Comparison of ENCODE assay signal across 10 cellular contexts in genomic region chr6:47440722-47441121, GRCh38. TPM values are rescaled to one million over a fixed set of nuclear protein-coding genes. Genes with fewer than 3 reads are reported as not detected.
A peak's percentile ranks its signal among the peaks of the same experiment; 100 is the strongest.
DNase-seq lines count a peak whose midpoint lies in the region; ATAC-seq lines count a peak whose summit lies in the region.
"Had no signal": no experiment of that assay in that cellular context is flagged by ENCODE, and none has a peak within 500 bp of the region (broad histone marks: within the 10 kb centered on the region; RNA-seq: fewer than 3 reads in every experiment).

No MANE protein-coding gene starts in this region.

- intact Hi-C loops in activated naive CD4-positive, alpha-beta T cell treated with anti-CD3 and anti-CD28 coated beads for 36 hours (cut with micrococcal nuclease), result no loop called here

- H3K4me1 Mint-ChIP-seq in activated naive CD4-positive, alpha-beta T cell treated with anti-CD3 and anti-CD28 coated beads for 36 hours (ENCODE audit: low read depth), result no peaks in the 10 kb centered on the region
- no peaks in the 10 kb centered on the region for H3K4me1 Mint-ChIP-seq in stimulated activated naive CD8-positive, alpha-beta T cell treated with anti-CD3 and anti-CD28 coated beads, Interleukin-15, amount 100 ng/mL, for 72 hours

- H3K4me3 Mint-ChIP-seq in activated naive CD4-positive, alpha-beta T cell treated with anti-CD3 and anti-CD28 coated beads for 36 hours, result no peak overlapping the region
- no peak overlapping the region for H3K4me3 Mint-ChIP-seq in stimulated activated naive CD8-positive, alpha-beta T cell treated with anti-CD3 and anti-CD28 coated beads, Interleukin-15, amount 100 ng/mL, for 72 hours

- CTCF ChIA-PET in activated naive CD4-positive, alpha-beta T cell treated with anti-CD3 and anti-CD28 coated beads for 36 hours (lab: Charles Lee), result no interaction called here

- no peaks in the 10 kb centered on the region for H3K27me3 Mint-ChIP-seq in activated naive CD4-positive, alpha-beta T cell treated with anti-CD3 and anti-CD28 coated beads for 36 hours (ENCODE audit: low read depth)
- H3K27me3 Mint-ChIP-seq in stimulated activated naive CD8-positive, alpha-beta T cell treated with anti-CD3 and anti-CD28 coated beads, Interleukin-15, amount 100 ng/mL, for 72 hours, result no peaks in the 10 kb centered on the region

- DNase-seq in COR-L47 (lab: John Stamatoyannopoulos, UW) (peak; percentile 81), SK-MEL-5 (ENCODE audit: low read depth, low spot score) (peak; percentile 50), NCI-H524 (lab: John Stamatoyannopoulos, UW) (no peak), NCI-H2227 (lab: John Stamatoyannopoulos, UW; ENCODE audit: unreplicated experiment) (no peak)
- no peak for DNase-seq in activated naive CD4-positive, alpha-beta T cell treated with anti-CD3 and anti-CD28 coated beads for 36 hours
- no peak for DNase-seq in stimulated activated naive CD8-positive, alpha-beta T cell treated with anti-CD3 and anti-CD28 coated beads, Interleukin-15, amount 100 ng/mL, for 72 hours
- DNase-seq: activated CD4-positive, CD25-positive, alpha-beta regulatory T cell treated with anti-CD3 and anti-CD28 coated beads, Interleukin-2, amount 50 U/mL, for 72 hours; stimulated activated CD8-positive, alpha-beta memory T cell treated with anti-CD3 and anti-CD28 coated beads, Interleukin-4, amount 100 ng/mL, for 48 hours had no signal

- H3K36me3 Mint-ChIP-seq in activated naive CD4-positive, alpha-beta T cell treated with anti-CD3 and anti-CD28 coated beads for 36 hours (ENCODE audit: low read depth), result no peaks in the 10 kb centered on the region

- in situ Hi-C loops in SK-MEL-5 (cut with HindIII; ENCODE audit: low pct_unique_long_range_greater_than_20kb, low sequenced_read_pairs), result no loop called here

- H3K27ac Mint-ChIP-seq in activated naive CD4-positive, alpha-beta T cell treated with anti-CD3 and anti-CD28 coated beads for 36 hours, result no peak overlapping the region
- H3K27ac Mint-ChIP-seq in stimulated activated naive CD8-positive, alpha-beta T cell treated with anti-CD3 and anti-CD28 coated beads, Interleukin-15, amount 100 ng/mL, for 72 hours, result no peak overlapping the region

- H3K9me3 Mint-ChIP-seq in activated naive CD4-positive, alpha-beta T cell treated with anti-CD3 and anti-CD28 coated beads for 36 hours, result peaks cover 4% of the 10 kb centered on the region
- no peaks in the 10 kb centered on the region for H3K9me3 Mint-ChIP-seq in stimulated activated naive CD8-positive, alpha-beta T cell treated with anti-CD3 and anti-CD28 coated beads, Interleukin-15, amount 100 ng/mL, for 72 hours

- ATAC-seq in GM19452 (IDR thresholded peaks at IDR 0.05; ENCODE audit: unreplicated experiment) (peak; percentile 56), HG03159 (IDR thresholded peaks at IDR 0.05; ENCODE audit: unreplicated experiment) (peak; percentile 75)
- no peak for ATAC-seq in stimulated activated naive CD8-positive, alpha-beta T cell treated with anti-CD3 and anti-CD28 coated beads, Interleukin-15, amount 100 ng/mL, for 72 hours

RNA-seq across cellular contexts. Expression of gene CD2AP, which starts 36.9 kb away (rescaled TPM):
- 26.5 and 29.9 TPM in 2 replicates for total RNA-seq in SK-MEL-5 (2014; rRNA removed; shearing (Covaris generic))
- 15.5 and 19.1 TPM in 2 replicates for polyA plus RNA-seq in SK-MEL-5 (2015; cell fraction: cytosol; rRNA removed)
- polyA plus RNA-seq in SK-MEL-5 (2015; cell fraction: nucleus; rRNA removed), result 18.1 and 19.9 TPM in 2 replicates
- 10 to 100 TPM; 16.1 to 18.1 TPM for total RNA-seq in activated naive CD4-positive, alpha-beta T cell treated with anti-CD3 and anti-CD28 coated beads for 36 hours

Comparison
In these comparisons a context has a peak if more than half of its experiments do, and no peak if none do; other contexts are left out.
1. DNase-seq: peak in COR-L47 (single experiment) and SK-MEL-5 (single experiment); none in NCI-H524 (0 of 2), activated naive CD4-positive, alpha-beta T cell treated with anti-CD3 and anti-CD28 coated beads for 36 hours (single experiment), stimulated activated naive CD8-positive, alpha-beta T cell treated with anti-CD3 and anti-CD28 coated beads, Interleukin-15, amount 100 ng/mL, for 72 hours (0 of 2) and NCI-H2227 (single experiment).